In the genomic region with DNA sequence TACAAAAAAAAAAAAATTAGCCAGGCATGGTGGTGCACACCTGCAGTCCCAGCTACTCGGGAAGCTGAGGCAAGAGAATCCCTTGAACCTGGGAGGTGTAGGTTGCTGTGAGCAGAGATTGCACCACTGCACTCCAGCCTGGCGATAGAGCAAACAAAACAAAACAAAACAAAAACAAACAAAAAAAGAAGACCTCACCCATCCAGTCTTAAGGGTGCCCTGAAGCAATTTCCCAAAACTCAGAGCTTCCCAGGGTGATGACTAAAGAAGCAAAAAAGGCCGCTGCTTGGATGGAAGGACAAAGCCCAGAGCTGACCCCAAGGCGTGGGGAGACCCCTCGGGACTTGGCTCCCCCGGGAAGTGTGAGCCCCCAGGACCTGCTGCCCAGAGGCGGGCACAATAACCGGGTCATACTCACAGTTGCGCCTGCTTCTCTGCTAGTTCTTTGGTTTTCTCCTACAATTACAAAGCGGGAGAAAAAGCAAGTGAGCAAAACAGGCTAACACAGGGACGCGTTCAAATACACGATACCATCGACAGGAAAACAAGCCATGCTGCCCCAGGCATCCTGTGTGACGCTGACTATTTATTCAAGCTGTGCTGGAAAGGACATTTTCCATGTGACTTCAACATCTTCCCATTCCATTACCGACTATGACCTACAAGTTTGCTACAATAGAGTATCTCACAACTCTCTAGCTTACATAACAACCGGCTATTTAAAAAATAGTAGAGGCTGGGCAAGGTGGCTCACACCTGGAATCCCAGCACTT, we compare ENCODE assay signal across 25 cellular contexts. TPM values are rescaled to one million over a fixed set of nuclear protein-coding genes. Genes with fewer than 3 reads are reported as not detected.
DNase-seq lines count a peak whose midpoint lies in the region; TF ChIP-seq lines count a peak whose summit lies in the region.
"Had no signal": no experiment of that assay in that cellular context is flagged by ENCODE, and none has a peak within 500 bp of the region (broad histone marks: within the 10 kb centered on the region; RNA-seq: fewer than 3 reads in every experiment).

No MANE protein-coding gene starts in this region.

- H2AFZ ChIP-seq in mammary epithelial cell (ENCODE audit: low read depth, low read length) = no peak overlapping the region
- H2AFZ ChIP-seq: GM23338 had no signal

- dilution Hi-C loops in mammary epithelial cell (cut with HindIII; ENCODE audit: low sequenced_read_pairs) = no loop called here

- CTCF ChIA-PET in mammary epithelial cell (lab: Charles Lee; ENCODE audit: low non-redundant PET) (no interaction called here), RWPE1 (lab: Yijun Ruan, JAX) (interaction anchor here (0.7 kb wide), 1 partner anchor 221 kb away, joined by 4 read pairs; no protein-coding TSS in a partner anchor)

- POLR2A ChIA-PET in RWPE1 (lab: Yijun Ruan, JAX; ENCODE audit: low non-redundant PET) = no interaction called here

- TF ChIP-seq CTCF in breast epithelium (IDR thresholded peaks at IDR 0.05) (no peak), mammary epithelial cell (conservative IDR thresholded peaks at IDR 0.05 in 1 of 2, IDR thresholded peaks at IDR 0.05 in 1 of 2; ENCODE audit: extremely low read depth in 1 of 2, insufficient read depth in 1 of 2, low read depth in 1 of 2, low read length in 2 of 2) (no peak), RWPE1 (conservative IDR thresholded peaks at IDR 0.05; ENCODE audit: low read depth) (no peak), testis (IDR thresholded peaks at IDR 0.05) (no peak)

- H3K9me3 ChIP-seq in breast epithelium = no peaks in the 10 kb centered on the region
- peaks cover 13% of the 10 kb centered on the region for H3K9me3 ChIP-seq in mammary epithelial cell (replicated peaks; ENCODE audit: insufficient read depth, low read length)
- H3K9me3 ChIP-seq in testis = no peaks in the 10 kb centered on the region
- H3K9me3 ChIP-seq: A549, SJCRH30 had no signal

- intact Hi-C loops in breast epithelium (cut with DNase I; ENCODE audit: low total_unique reads) = no loop called here
- intact Hi-C loops in mammary epithelial cell (cut with micrococcal nuclease) = no loop called here
- intact Hi-C loops in testis (cut with DNase I; ENCODE audit: low total_unique reads) = no loop called here

- no peak overlapping the region for H3K9ac ChIP-seq in mammary epithelial cell (ENCODE audit: insufficient read depth, low read length)

- BruUV-seq in mammary epithelial cell (replicated peaks; lab: Mats Ljungman, UMichigan) = no TSS peak

- DNase-seq in breast epithelium (ENCODE audit: low spot score in 2 of 2) (peak; percentile 49 to 89), mammary epithelial cell (no peak), ELR (ENCODE audit: low read depth) (peak; percentile 12), dermis microvascular lymphatic vessel endothelial cell (ENCODE audit: low read depth in 2 of 2) (peak; percentile 83 to 98), RWPE1 (ENCODE audit: low spot score) (no peak), testis (no peak)
- no peak for DNase-seq in stimulated activated CD4-positive, alpha-beta T cell treated with anti-CD3 and anti-CD28 coated beads, Interleukin-12 subunit alpha, Interleukin-12 subunit beta, amount 100 ng/mL, for 4 hours
- DNase-seq: AML-193; C1 segment of cervical spinal cord; CD4-positive, alpha-beta memory T cell; COR-L47; DMS53; GF-D8; H9; KBM-7; MM.1S; NCI-H2029; NCI-H446; NCI-H524 treated with DMSO at 0.1 percent for 48 hours; NCI-H82; NK-92 treated with Interleukin-12 subunit alpha and Interleukin-12 subunit beta, amount 100 ng/mL, for 24 hours; SJCRH30 had no signal

- no peaks in the 10 kb centered on the region for H3K79me2 ChIP-seq in mammary epithelial cell (ENCODE audit: insufficient read depth, low read length)

- TF ChIP-seq POLR2A in breast epithelium (IDR thresholded peaks at IDR 0.05) = no peak
- TF ChIP-seq POLR2A in testis (IDR thresholded peaks at IDR 0.05) = no peak

- H4K20me1 ChIP-seq in mammary epithelial cell (ENCODE audit: insufficient read depth, low read length) = no peaks in the 10 kb centered on the region

- no peaks in the 10 kb centered on the region for H3K4me1 ChIP-seq in breast epithelium
- no peaks in the 10 kb centered on the region for H3K4me1 ChIP-seq in mammary epithelial cell (ENCODE audit: insufficient read depth, low read length)
- H3K4me1 ChIP-seq in testis = no peaks in the 10 kb centered on the region
- H3K4me1 ChIP-seq: A549, SJCRH30 had no signal

- in situ Hi-C loops in mammary epithelial cell (cut with MboI; ENCODE audit: low sequenced_read_pairs in 2 of 2) = no loop called here

- no peak overlapping the region for H3K4me2 ChIP-seq in mammary epithelial cell (ENCODE audit: insufficient read depth, low read depth, low read length)
- H3K4me2 ChIP-seq: A549, GM23338 had no signal

- WGBS in mammary epithelial cell (ENCODE audit: low coverage, missing lambda C conversion rate) = 75% methylated on average over 14 of the region's 17 CpGs
- 93% methylated on average over 17 of the region's 17 CpGs for WGBS in testis, 2 donors

- H3K27ac ChIP-seq in breast epithelium (peak overlapping the region; percentile 72 to 85), mammary epithelial cell (ENCODE audit: insufficient read depth, low read depth, low read length) (no peak overlapping the region), RWPE1 (no peak overlapping the region), testis (no peak overlapping the region)
- H3K27ac ChIP-seq: A549, SJCRH30 had no signal

- H3K27me3 ChIP-seq in breast epithelium = no peaks in the 10 kb centered on the region
- H3K27me3 ChIP-seq in mammary epithelial cell (ENCODE audit: insufficient read depth, low read length) = no peaks in the 10 kb centered on the region
- no peaks in the 10 kb centered on the region for H3K27me3 ChIP-seq in testis

- H3K4me3 ChIP-seq in breast epithelium = no peak overlapping the region
- no peak overlapping the region for H3K4me3 ChIP-seq in mammary epithelial cell (replicated peaks in 1 of 3; ENCODE audit: insufficient read depth in 1 of 3, low read depth in 2 of 3, low read length in 3 of 3)
- H3K4me3 ChIP-seq in testis = no peak overlapping the region
- H3K4me3 ChIP-seq: A549, GM23338, SJCRH30 had no signal

- no peaks in the 10 kb centered on the region for H3K36me3 ChIP-seq in breast epithelium
- H3K36me3 ChIP-seq in mammary epithelial cell (ENCODE audit: insufficient read depth, low read length) = no peaks in the 10 kb centered on the region
- no peaks in the 10 kb centered on the region for H3K36me3 ChIP-seq in testis (ENCODE audit: low read depth, missing control alignments)
- H3K36me3 ChIP-seq: SJCRH30 had no signal

RNA-seq across cellular contexts. Expression of a gene that starts 29.9 kb away (rescaled TPM):
- under 1 TPM; 0.15 to 0.48 (median 0.33) TPM for total RNA-seq in breast epithelium
- total RNA-seq in mammary epithelial cell = under 1 TPM in 1 of 2 donors, not detected in 1; under 0.01 TPM
- polyA plus RNA-seq in mammary epithelial cell = not detected
- polyA minus RNA-seq in mammary epithelial cell = not detected
- 0.13 and 0.25 TPM in 2 replicates for total RNA-seq in dermis microvascular lymphatic vessel endothelial cell
- total RNA-seq in testis = 10 to 100 TPM; 19.1 to 29.1 TPM
- polyA plus RNA-seq in testis (ENCODE audit: insufficient read depth, low read depth, low replicate concordance) = 65.2 TPM
- total RNA-seq: CD4-positive, alpha-beta memory T cell; Daoy; SJCRH30 had no signal
- polyA plus RNA-seq: A549; CD4-positive, alpha-beta memory T cell had no signal

RNA-seq across cellular contexts. Expression of a gene that starts 51.6 kb away (rescaled TPM):
- total RNA-seq in breast epithelium = 1 to 10 TPM; 4.4 to 8.5 (median 5.9) TPM
- under 1 TPM; 0.17 to 0.28 TPM for total RNA-seq in mammary epithelial cell
- polyA plus RNA-seq in mammary epithelial cell = 0.17 TPM
- polyA minus RNA-seq in mammary epithelial cell = not detected
- total RNA-seq in dermis microvascular lymphatic vessel endothelial cell = 1.7 and 5.6 TPM in 2 replicates
- 10 to 100 TPM; 24.3 to 25.6 TPM for total RNA-seq in testis
- 29.7 TPM for polyA plus RNA-seq in testis (ENCODE audit: insufficient read depth, low read depth, low replicate concordance)
- total RNA-seq: CD4-positive, alpha-beta memory T cell had no signal
- polyA plus RNA-seq: CD4-positive, alpha-beta memory T cell had no signal

RNA-seq across cellular contexts. Expression of a gene that starts 56.5 kb away (rescaled TPM):
- total RNA-seq in breast epithelium = 10 to 100 TPM; 20.0 to 25.9 (median 23.3) TPM
- 10 to 100 TPM; 35.5 to 41.5 TPM for total RNA-seq in mammary epithelial cell
- polyA plus RNA-seq in mammary epithelial cell = 14.3 TPM
- 3.3 TPM for polyA minus RNA-seq in mammary epithelial cell
- 17.6 and 33.1 TPM in 2 replicates for total RNA-seq in dermis microvascular lymphatic vessel endothelial cell
- total RNA-seq in testis = 10 to 100 TPM; 47.6 to 59.1 TPM
- polyA plus RNA-seq in testis (ENCODE audit: insufficient read depth, low read depth, low replicate concordance) = 30.0 TPM

Comparison
In these comparisons a context has a peak if more than half of its experiments do, and no peak if none do; other contexts are left out.
1. DNase-seq: peak in breast epithelium (2 of 2), ELR (single experiment) and dermis microvascular lymphatic vessel endothelial cell (2 of 2); none in mammary epithelial cell (single experiment), stimulated activated CD4-positive, alpha-beta T cell treated with anti-CD3 and anti-CD28 coated beads, Interleukin-12 subunit alpha, Interleukin-12 subunit beta, amount 100 ng/mL, for 4 hours (single experiment), RWPE1 (single experiment) and testis (single experiment).
2. H3K27ac ChIP-seq: peak in breast epithelium (2 of 2); none in mammary epithelial cell (single experiment), RWPE1 (single experiment) and testis (0 of 2).
3. RNA of a gene that starts 29.9 kb away (total RNA-seq): 19.1 to 29.1 TPM in testis; 0.15 to 0.48 TPM in breast epithelium, 0.13 to 0.25 TPM in dermis microvascular lymphatic vessel endothelial cell and under 0.01 TPM in mammary epithelial cell; every median in the first group is over 10 times any median in the second.